ENCODE assay signal across 1 cellular context in genomic region chr7:143341842-143342241, GRCh38.
TF ChIP-seq lines count a peak whose summit lies in the region.

No MANE protein-coding gene starts in this region.

TF ChIP-seq in K562, 482 proteins besides CTCF, POLR2A, EP300 and RAD21:
- TF ChIP-seq MIER1 (IDR thresholded peaks at IDR 0.05; ENCODE audit: low read depth) (no peak), CBFA2T3 (IDR thresholded peaks at IDR 0.05) (peak; percentile 8; the same call in 1 of the 2 replicates), ZNF140 (CRISPR knock-in tag; IDR thresholded peaks at IDR 0.05) (no peak), POLR2H (tag; IDR thresholded peaks at IDR 0.05; ENCODE audit: low read depth) (no peak), ZNF518B (CRISPR knock-in tag; IDR thresholded peaks at IDR 0.05) (no peak), SP1 (CRISPR knock-in tag; IDR thresholded peaks at IDR 0.05) (no peak), SRSF9 (IDR thresholded peaks at IDR 0.05; ENCODE audit: borderline replicate concordance, low read depth, low read length) (no peak), KDM1A (IDR thresholded peaks at IDR 0.05) (peak in 1 of 2 experiments; percentile 65; a peak in 2 of 4 replicates), ZKSCAN1 (IDR thresholded peaks at IDR 0.05; ENCODE audit: low read depth, low read length) (no peak), HLTF (IDR thresholded peaks at IDR 0.05) (no peak), IRF2 (CRISPR knock-in tag; IDR thresholded peaks at IDR 0.05) (no peak), ILK (tag; IDR thresholded peaks at IDR 0.05; ENCODE audit: borderline replicate concordance, low read depth) (no peak), CEBPG (CRISPR knock-in tag; IDR thresholded peaks at IDR 0.05) (no peak), CEBPG (tag; conservative IDR thresholded peaks at IDR 0.05 in 1 of 2, IDR thresholded peaks at IDR 0.05 in 1 of 2) (no peak), KHSRP (IDR thresholded peaks at IDR 0.05) (no peak), SMC3 (conservative IDR thresholded peaks at IDR 0.05; ENCODE audit: insufficient read depth, low read depth, low read length) (no peak), ZNF134 (CRISPR knock-in tag; conservative IDR thresholded peaks at IDR 0.05) (no peak), GATAD2B (IDR thresholded peaks at IDR 0.05; ENCODE audit: borderline replicate concordance) (no peak), SRSF1 (IDR thresholded peaks at IDR 0.05; ENCODE audit: low read depth, low read length) (no peak), CREB1 (IDR thresholded peaks at IDR 0.05) (no peak), CREB1 (CRISPR knock-in tag; IDR thresholded peaks at IDR 0.05) (no peak), NFIC (IDR thresholded peaks at IDR 0.05) (no peak), PHF21A (IDR thresholded peaks at IDR 0.05; ENCODE audit: borderline replicate concordance, low read depth) (0 out of 2 replicates have a peak, but pooled peaks have one; percentile 51), RBM15 (IDR thresholded peaks at IDR 0.05; ENCODE audit: insufficient read depth, low read length) (no peak), ZFP36 (IDR thresholded peaks at IDR 0.05; ENCODE audit: low read depth, low read length, partially characterized antibody) (no peak)
- TF ChIP-seq, protein P1, sequence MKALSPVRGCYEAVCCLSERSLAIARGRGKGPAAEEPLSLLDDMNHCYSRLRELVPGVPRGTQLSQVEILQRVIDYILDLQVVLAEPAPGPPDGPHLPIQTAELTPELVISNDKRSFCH (CRISPR knock-in tag; IDR thresholded peaks at IDR 0.05) = no peak
- TF ChIP-seq, protein P1 (tag; IDR thresholded peaks at IDR 0.05) = no peak
